8 cellular contexts compared by ENCODE assay signal in genomic region chr20:57391439-57392129, GRCh38. TPM values are rescaled to one million over a fixed set of nuclear protein-coding genes. Genes with fewer than 3 reads are reported as not detected.
DNase-seq lines count a peak whose midpoint lies in the region; ATAC-seq and TF ChIP-seq lines count a peak whose summit lies in the region.

No MANE protein-coding gene starts in this region.

- H3K4me3 ChIP-seq in GM12865 (ENCODE audit: low read depth, low read length) (peak overlapping the region; percentile 90), astrocyte of the spinal cord (ENCODE audit: low read depth, low read length) (peak overlapping the region; percentile 62), left lung (peak overlapping the region; percentile 55 to 61), suprapubic skin (peak overlapping the region; percentile 79)

- H3K27ac ChIP-seq in left lung (peak overlapping the region in 1 of 2 donors; percentile 66), suprapubic skin (peak overlapping the region; percentile 64)

- WGBS in suprapubic skin = 4% methylated on average over 26 of the region's 91 CpGs

- ATAC-seq in GM21737 (IDR thresholded peaks at IDR 0.05; ENCODE audit: unreplicated experiment) = peak; percentile 11
- ATAC-seq in left lung = no peak

- peaks cover 13 to 70% of the 10 kb centered on the region in 2 donors for H3K4me1 ChIP-seq in left lung
- H3K4me1 ChIP-seq in suprapubic skin = peaks cover 60% of the 10 kb centered on the region

- intact Hi-C loops in left lung (cut with DNase I) = no loop called here

- H3K36me3 ChIP-seq in left lung (peaks cover 0 to 29% of the 10 kb centered on the region in 2 donors), suprapubic skin (peaks cover 6% of the 10 kb centered on the region)

- TF ChIP-seq EP300 in suprapubic skin (IDR thresholded peaks at IDR 0.05) = no peak

- H3K9me3 ChIP-seq in left lung = no peaks in the 10 kb centered on the region
- no peaks in the 10 kb centered on the region for H3K9me3 ChIP-seq in suprapubic skin

- no peaks in the 10 kb centered on the region for H3K27me3 ChIP-seq in left lung
- H3K27me3 ChIP-seq in suprapubic skin = no peaks in the 10 kb centered on the region

- peak in 1 of 2 donors; percentile 23 for TF ChIP-seq POLR2A in suprapubic skin (IDR thresholded peaks at IDR 0.05)

- DNase-seq in GM12865 (ENCODE audit: low read depth) (peak; percentile 48), NCI-H774 (lab: John Stamatoyannopoulos, UW) (peak; percentile 31), astrocyte of the spinal cord (ENCODE audit: low read depth, low spot score) (no peak), left lung (peak in 1 of 2 donors; percentile 84), suprapubic skin (ENCODE audit: low spot score in 2 of 2) (no peak), NCI-H524 treated with DMSO at 0.1 percent for 48 hours (lab: John Stamatoyannopoulos, UW) (no peak), 8988T (no peak)

- in situ Hi-C loops in astrocyte of the spinal cord (cut with HindIII; ENCODE audit: low sequenced_read_pairs) = no loop called here

- TF ChIP-seq CTCF in GM12865 (IDR thresholded peaks at IDR 0.05; ENCODE audit: insufficient read depth, low read depth, low read length, missing control alignments) = no peak
- TF ChIP-seq CTCF in astrocyte of the spinal cord (IDR thresholded peaks at IDR 0.05; ENCODE audit: low read depth, low read length) = no peak
- no peak for TF ChIP-seq CTCF in left lung (IDR thresholded peaks at IDR 0.05)
- TF ChIP-seq CTCF in suprapubic skin (IDR thresholded peaks at IDR 0.05) = no peak

RNA-seq across cellular contexts. Expression of gene RBM38, which starts 0.4 kb away (rescaled TPM):
- 10 to 100 TPM; 17.6 to 20.0 TPM for total RNA-seq in left lung
- 10 to 100 TPM in 3 of 4 donors, 1 to 10 TPM in 1; 8.7 to 16.7 (median 12.8) TPM for total RNA-seq in suprapubic skin

RNA-seq across cellular contexts. Expression of gene RAE1, which starts 40.5 kb away (rescaled TPM):
- total RNA-seq in left lung (10 to 100 TPM; 16.4 to 18.1 TPM), suprapubic skin (10 to 100 TPM; 31.2 to 45.1 (median 37.2) TPM)

Comparison
In these comparisons a context has a peak if more than half of its experiments do, and no peak if none do; other contexts are left out.
1. DNase-seq: peak in GM12865 (single experiment) and NCI-H774 (single experiment); none in astrocyte of the spinal cord (single experiment), suprapubic skin (0 of 2), NCI-H524 treated with DMSO at 0.1 percent for 48 hours (single experiment) and 8988T (single experiment).
2. Peak in every context shown above with its lines, with median percentiles within 50 percentile points of each other: H3K4me3 ChIP-seq.